In genomic region chr17:3802461-3803307, GRCh38 we compare ENCODE assay signal across 1 cellular context.
A peak's percentile ranks its signal among the peaks of the same experiment; 100 is the strongest.
TF ChIP-seq lines count a peak whose summit lies in the region.

No MANE protein-coding gene starts in this region.

TF ChIP-seq in HepG2, 621 proteins besides CTCF, POLR2A, EP300 and RAD21 (continued from another document and continues in another):
- no peak for TF ChIP-seq GLMP (CRISPR knock-in tag; IDR thresholded peaks at IDR 0.05; ENCODE audit: borderline replicate concordance)
- TF ChIP-seq ZNF772 (CRISPR knock-in tag; IDR thresholded peaks at IDR 0.05), result no peak
- TF ChIP-seq ZNF451 (CRISPR knock-in tag; IDR thresholded peaks at IDR 0.05), result no peak; the same call in 1 of the 2 replicates
- TF ChIP-seq, protein P1, sequence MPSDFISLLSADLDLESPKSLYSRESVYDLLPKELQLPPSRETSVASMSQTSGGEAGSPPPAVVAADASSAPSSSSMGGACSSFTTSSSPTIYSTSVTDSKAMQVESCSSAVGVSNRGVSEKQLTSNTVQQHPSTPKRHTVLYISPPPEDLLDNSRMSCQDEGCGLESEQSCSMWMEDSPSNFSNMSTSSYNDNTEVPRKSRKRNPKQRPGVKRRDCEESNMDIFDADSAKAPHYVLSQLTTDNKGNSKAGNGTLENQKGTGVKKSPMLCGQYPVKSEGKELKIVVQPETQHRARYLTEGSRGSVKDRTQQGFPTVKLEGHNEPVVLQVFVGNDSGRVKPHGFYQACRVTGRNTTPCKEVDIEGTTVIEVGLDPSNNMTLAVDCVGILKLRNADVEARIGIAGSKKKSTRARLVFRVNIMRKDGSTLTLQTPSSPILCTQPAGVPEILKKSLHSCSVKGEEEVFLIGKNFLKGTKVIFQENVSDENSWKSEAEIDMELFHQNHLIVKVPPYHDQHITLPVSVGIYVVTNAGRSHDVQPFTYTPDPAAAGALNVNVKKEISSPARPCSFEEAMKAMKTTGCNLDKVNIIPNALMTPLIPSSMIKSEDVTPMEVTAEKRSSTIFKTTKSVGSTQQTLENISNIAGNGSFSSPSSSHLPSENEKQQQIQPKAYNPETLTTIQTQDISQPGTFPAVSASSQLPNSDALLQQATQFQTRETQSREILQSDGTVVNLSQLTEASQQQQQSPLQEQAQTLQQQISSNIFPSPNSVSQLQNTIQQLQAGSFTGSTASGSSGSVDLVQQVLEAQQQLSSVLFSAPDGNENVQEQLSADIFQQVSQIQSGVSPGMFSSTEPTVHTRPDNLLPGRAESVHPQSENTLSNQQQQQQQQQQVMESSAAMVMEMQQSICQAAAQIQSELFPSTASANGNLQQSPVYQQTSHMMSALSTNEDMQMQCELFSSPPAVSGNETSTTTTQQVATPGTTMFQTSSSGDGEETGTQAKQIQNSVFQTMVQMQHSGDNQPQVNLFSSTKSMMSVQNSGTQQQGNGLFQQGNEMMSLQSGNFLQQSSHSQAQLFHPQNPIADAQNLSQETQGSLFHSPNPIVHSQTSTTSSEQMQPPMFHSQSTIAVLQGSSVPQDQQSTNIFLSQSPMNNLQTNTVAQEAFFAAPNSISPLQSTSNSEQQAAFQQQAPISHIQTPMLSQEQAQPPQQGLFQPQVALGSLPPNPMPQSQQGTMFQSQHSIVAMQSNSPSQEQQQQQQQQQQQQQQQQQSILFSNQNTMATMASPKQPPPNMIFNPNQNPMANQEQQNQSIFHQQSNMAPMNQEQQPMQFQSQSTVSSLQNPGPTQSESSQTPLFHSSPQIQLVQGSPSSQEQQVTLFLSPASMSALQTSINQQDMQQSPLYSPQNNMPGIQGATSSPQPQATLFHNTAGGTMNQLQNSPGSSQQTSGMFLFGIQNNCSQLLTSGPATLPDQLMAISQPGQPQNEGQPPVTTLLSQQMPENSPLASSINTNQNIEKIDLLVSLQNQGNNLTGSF (CRISPR knock-in tag; IDR thresholded peaks at IDR 0.05), result no peak; the same call in 1 of the 2 replicates
- TF ChIP-seq IKZF4 (CRISPR knock-in tag; IDR thresholded peaks at IDR 0.05; ENCODE audit: borderline replicate concordance, low read depth, not compliant biosample characterization), result no peak
- TF ChIP-seq ZBTB3 (CRISPR knock-in tag; IDR thresholded peaks at IDR 0.05; ENCODE audit: borderline replicate concordance, low read depth), result no peak
- TF ChIP-seq, protein P2, sequence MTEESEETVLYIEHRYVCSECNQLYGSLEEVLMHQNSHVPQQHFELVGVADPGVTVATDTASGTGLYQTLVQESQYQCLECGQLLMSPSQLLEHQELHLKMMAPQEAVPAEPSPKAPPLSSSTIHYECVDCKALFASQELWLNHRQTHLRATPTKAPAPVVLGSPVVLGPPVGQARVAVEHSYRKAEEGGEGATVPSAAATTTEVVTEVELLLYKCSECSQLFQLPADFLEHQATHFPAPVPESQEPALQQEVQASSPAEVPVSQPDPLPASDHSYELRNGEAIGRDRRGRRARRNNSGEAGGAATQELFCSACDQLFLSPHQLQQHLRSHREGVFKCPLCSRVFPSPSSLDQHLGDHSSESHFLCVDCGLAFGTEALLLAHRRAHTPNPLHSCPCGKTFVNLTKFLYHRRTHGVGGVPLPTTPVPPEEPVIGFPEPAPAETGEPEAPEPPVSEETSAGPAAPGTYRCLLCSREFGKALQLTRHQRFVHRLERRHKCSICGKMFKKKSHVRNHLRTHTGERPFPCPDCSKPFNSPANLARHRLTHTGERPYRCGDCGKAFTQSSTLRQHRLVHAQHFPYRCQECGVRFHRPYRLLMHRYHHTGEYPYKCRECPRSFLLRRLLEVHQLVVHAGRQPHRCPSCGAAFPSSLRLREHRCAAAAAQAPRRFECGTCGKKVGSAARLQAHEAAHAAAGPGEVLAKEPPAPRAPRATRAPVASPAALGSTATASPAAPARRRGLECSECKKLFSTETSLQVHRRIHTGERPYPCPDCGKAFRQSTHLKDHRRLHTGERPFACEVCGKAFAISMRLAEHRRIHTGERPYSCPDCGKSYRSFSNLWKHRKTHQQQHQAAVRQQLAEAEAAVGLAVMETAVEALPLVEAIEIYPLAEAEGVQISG (CRISPR knock-in tag; IDR thresholded peaks at IDR 0.05), result peak; percentile 87
- no peak for TF ChIP-seq ZNF781 (CRISPR knock-in tag; IDR thresholded peaks at IDR 0.05; ENCODE audit: borderline replicate concordance, not compliant biosample characterization)
- no peak for TF ChIP-seq PCBP2 (optimal IDR thresholded peaks at IDR 0.05; ENCODE audit: low read depth, low read length, poor library complexity, severe bottlenecking)
- TF ChIP-seq TBX2 (CRISPR knock-in tag; IDR thresholded peaks at IDR 0.05; ENCODE audit: borderline replicate concordance), result peak; percentile 92; the same call in 1 of the 2 replicates
- no peak for TF ChIP-seq FIP1L1 (IDR thresholded peaks at IDR 0.05; ENCODE audit: borderline replicate concordance, insufficient read depth, low read depth, low read length)
- peak; percentile 18 for TF ChIP-seq AGO2 (optimal IDR thresholded peaks at IDR 0.05; ENCODE audit: low read depth, low read length)
- TF ChIP-seq NFE2 (CRISPR knock-in tag; IDR thresholded peaks at IDR 0.05), result no peak
- peak; percentile 96 for TF ChIP-seq BCL6 (CRISPR knock-in tag; IDR thresholded peaks at IDR 0.05)
- TF ChIP-seq, protein P3, sequence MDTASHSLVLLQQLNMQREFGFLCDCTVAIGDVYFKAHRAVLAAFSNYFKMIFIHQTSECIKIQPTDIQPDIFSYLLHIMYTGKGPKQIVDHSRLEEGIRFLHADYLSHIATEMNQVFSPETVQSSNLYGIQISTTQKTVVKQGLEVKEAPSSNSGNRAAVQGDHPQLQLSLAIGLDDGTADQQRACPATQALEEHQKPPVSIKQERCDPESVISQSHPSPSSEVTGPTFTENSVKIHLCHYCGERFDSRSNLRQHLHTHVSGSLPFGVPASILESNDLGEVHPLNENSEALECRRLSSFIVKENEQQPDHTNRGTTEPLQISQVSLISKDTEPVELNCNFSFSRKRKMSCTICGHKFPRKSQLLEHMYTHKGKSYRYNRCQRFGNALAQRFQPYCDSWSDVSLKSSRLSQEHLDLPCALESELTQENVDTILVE (CRISPR knock-in tag; IDR thresholded peaks at IDR 0.05), result peak; percentile 95
- peak; percentile 78; the same call in 1 of the 2 replicates for TF ChIP-seq ZFP90 (CRISPR knock-in tag; IDR thresholded peaks at IDR 0.05; ENCODE audit: borderline replicate concordance)
- TF ChIP-seq PPARG (CRISPR knock-in tag; conservative IDR thresholded peaks at IDR 0.05), result peak; percentile 87
- 0 out of 2 replicates have a peak, but pooled peaks have one; percentile 2 for TF ChIP-seq SNAI1 (CRISPR knock-in tag; IDR thresholded peaks at IDR 0.05; ENCODE audit: borderline replicate concordance)
- TF ChIP-seq TAF15 (IDR thresholded peaks at IDR 0.05; ENCODE audit: low read depth, low read length, poor library complexity, severe bottlenecking), result no peak
- TF ChIP-seq, protein P4, sequence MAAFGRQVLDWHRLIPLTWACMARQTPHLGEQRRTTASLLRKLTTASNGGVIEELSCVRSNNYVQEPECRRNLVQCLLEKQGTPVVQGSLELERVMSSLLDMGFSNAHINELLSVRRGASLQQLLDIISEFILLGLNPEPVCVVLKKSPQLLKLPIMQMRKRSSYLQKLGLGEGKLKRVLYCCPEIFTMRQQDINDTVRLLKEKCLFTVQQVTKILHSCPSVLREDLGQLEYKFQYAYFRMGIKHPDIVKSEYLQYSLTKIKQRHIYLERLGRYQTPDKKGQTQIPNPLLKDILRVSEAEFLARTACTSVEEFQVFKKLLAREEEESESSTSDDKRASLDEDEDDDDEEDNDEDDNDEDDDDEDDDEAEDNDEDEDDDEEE (CRISPR knock-in tag; IDR thresholded peaks at IDR 0.05), result 0 out of 2 replicates have a peak, but pooled peaks have one; percentile 28
- TF ChIP-seq, protein P5, sequence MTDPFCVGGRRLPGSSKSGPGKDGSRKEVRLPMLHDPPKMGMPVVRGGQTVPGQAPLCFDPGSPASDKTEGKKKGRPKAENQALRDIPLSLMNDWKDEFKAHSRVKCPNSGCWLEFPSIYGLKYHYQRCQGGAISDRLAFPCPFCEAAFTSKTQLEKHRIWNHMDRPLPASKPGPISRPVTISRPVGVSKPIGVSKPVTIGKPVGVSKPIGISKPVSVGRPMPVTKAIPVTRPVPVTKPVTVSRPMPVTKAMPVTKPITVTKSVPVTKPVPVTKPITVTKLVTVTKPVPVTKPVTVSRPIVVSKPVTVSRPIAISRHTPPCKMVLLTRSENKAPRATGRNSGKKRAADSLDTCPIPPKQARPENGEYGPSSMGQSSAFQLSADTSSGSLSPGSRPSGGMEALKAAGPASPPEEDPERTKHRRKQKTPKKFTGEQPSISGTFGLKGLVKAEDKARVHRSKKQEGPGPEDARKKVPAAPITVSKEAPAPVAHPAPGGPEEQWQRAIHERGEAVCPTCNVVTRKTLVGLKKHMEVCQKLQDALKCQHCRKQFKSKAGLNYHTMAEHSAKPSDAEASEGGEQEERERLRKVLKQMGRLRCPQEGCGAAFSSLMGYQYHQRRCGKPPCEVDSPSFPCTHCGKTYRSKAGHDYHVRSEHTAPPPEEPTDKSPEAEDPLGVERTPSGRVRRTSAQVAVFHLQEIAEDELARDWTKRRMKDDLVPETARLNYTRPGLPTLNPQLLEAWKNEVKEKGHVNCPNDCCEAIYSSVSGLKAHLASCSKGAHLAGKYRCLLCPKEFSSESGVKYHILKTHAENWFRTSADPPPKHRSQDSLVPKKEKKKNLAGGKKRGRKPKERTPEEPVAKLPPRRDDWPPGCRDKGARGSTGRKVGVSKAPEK (CRISPR knock-in tag; IDR thresholded peaks at IDR 0.05; ENCODE audit: borderline replicate concordance), result no peak; the same call in 1 of the 2 replicates
- peak; percentile 96 for TF ChIP-seq KDM6A (CRISPR knock-in tag; IDR thresholded peaks at IDR 0.05; ENCODE audit: low read depth)
- TF ChIP-seq, protein P6, sequence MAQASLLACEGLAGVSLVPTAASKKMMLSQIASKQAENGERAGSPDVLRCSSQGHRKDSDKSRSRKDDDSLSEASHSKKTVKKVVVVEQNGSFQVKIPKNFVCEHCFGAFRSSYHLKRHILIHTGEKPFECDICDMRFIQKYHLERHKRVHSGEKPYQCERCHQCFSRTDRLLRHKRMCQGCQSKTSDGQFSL (CRISPR knock-in tag; IDR thresholded peaks at IDR 0.05), result no peak
- TF ChIP-seq SP4 (CRISPR knock-in tag; IDR thresholded peaks at IDR 0.05), result peak; percentile 65
- TF ChIP-seq GATAD1 (CRISPR knock-in tag; IDR thresholded peaks at IDR 0.05), result peak; percentile 73
- TF ChIP-seq, protein P7, sequence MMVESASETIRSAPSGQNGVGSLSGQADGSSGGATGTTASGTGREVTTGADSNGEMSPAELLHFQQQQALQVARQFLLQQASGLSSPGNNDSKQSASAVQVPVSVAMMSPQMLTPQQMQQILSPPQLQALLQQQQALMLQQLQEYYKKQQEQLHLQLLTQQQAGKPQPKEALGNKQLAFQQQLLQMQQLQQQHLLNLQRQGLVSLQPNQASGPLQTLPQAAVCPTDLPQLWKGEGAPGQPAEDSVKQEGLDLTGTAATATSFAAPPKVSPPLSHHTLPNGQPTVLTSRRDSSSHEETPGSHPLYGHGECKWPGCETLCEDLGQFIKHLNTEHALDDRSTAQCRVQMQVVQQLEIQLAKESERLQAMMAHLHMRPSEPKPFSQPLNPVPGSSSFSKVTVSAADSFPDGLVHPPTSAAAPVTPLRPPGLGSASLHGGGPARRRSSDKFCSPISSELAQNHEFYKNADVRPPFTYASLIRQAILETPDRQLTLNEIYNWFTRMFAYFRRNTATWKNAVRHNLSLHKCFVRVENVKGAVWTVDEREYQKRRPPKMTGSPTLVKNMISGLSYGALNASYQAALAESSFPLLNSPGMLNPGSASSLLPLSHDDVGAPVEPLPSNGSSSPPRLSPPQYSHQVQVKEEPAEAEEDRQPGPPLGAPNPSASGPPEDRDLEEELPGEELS (CRISPR knock-in tag; IDR thresholded peaks at IDR 0.05), result peak; percentile 94
- TF ChIP-seq, protein P8, sequence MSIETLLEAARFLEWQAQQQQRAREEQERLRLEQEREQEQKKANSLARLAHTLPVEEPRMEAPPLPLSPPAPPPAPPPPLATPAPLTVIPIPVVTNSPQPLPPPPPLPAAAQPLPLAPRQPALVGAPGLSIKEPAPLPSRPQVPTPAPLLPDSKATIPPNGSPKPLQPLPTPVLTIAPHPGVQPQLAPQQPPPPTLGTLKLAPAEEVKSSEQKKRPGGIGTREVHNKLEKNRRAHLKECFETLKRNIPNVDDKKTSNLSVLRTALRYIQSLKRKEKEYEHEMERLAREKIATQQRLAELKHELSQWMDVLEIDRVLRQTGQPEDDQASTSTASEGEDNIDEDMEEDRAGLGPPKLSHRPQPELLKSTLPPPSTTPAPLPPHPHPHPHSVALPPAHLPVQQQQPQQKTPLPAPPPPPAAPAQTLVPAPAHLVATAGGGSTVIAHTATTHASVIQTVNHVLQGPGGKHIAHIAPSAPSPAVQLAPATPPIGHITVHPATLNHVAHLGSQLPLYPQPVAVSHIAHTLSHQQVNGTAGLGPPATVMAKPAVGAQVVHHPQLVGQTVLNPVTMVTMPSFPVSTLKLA (IDR thresholded peaks at IDR 0.05), result peak; percentile 75
- peak; percentile 92 for TF ChIP-seq NR2F6 (IDR thresholded peaks at IDR 0.05)
- TF ChIP-seq NR2F6 (CRISPR knock-in tag; IDR thresholded peaks at IDR 0.05), result peak; percentile 96
- TF ChIP-seq MED8 (CRISPR knock-in tag; IDR thresholded peaks at IDR 0.05; ENCODE audit: insufficient replicate concordance), result no peak
- TF ChIP-seq FOXP1 (IDR thresholded peaks at IDR 0.05), result no peak
- peak; percentile 93 for TF ChIP-seq FOXP1 (CRISPR knock-in tag; IDR thresholded peaks at IDR 0.05)
- TF ChIP-seq, protein P9, sequence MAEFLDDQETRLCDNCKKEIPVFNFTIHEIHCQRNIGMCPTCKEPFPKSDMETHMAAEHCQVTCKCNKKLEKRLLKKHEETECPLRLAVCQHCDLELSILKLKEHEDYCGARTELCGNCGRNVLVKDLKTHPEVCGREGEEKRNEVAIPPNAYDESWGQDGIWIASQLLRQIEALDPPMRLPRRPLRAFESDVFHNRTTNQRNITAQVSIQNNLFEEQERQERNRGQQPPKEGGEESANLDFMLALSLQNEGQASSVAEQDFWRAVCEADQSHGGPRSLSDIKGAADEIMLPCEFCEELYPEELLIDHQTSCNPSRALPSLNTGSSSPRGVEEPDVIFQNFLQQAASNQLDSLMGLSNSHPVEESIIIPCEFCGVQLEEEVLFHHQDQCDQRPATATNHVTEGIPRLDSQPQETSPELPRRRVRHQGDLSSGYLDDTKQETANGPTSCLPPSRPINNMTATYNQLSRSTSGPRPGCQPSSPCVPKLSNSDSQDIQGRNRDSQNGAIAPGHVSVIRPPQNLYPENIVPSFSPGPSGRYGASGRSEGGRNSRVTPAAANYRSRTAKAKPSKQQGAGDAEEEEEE (CRISPR knock-in tag; IDR thresholded peaks at IDR 0.05; ENCODE audit: borderline replicate concordance), result no peak
- TF ChIP-seq FOXK1 (CRISPR knock-in tag; IDR thresholded peaks at IDR 0.05; ENCODE audit: borderline replicate concordance, low read depth), result peak; percentile 92; the same call in 1 of the 2 replicates
- TF ChIP-seq ZNF263 (CRISPR knock-in tag; IDR thresholded peaks at IDR 0.05), result peak; percentile 48; the same call in 1 of the 2 replicates
- peak; percentile 94 for TF ChIP-seq AKAP8 (CRISPR knock-in tag; IDR thresholded peaks at IDR 0.05)
- TF ChIP-seq ZZZ3 (CRISPR knock-in tag; IDR thresholded peaks at IDR 0.05; ENCODE audit: borderline replicate concordance), result no peak
